10 cellular contexts compared by ENCODE assay signal in genomic region chr3:81218023-81218422, GRCh38.
DNase-seq lines count a peak whose midpoint lies in the region; ATAC-seq, FAIRE-seq and TF ChIP-seq lines count a peak whose summit lies in the region.
"Had no signal": no experiment of that assay in that cellular context is flagged by ENCODE, and none has a peak within 500 bp of the region (broad histone marks: within the 10 kb centered on the region; RNA-seq: fewer than 3 reads in every experiment).

No MANE protein-coding gene starts in this region.

- H3K27ac ChIP-seq in small intestine (ENCODE audit: low read depth in 1 of 2, low read length in 1 of 2): no peak overlapping the region
- H3K27ac ChIP-seq: BLaER1 had no signal

- no peaks in the 10 kb centered on the region for H3K36me3 ChIP-seq in small intestine (ENCODE audit: control insufficient read depth in 2 of 2, insufficient read depth in 2 of 2, low read length in 2 of 2)
- H3K36me3 ChIP-seq: BLaER1 had no signal

- WGBS in small intestine, 3 donors: 15 to 23% (median 19%) methylated on average over 1 of the region's 1 CpG

- ATAC-seq in GM19455 (IDR thresholded peaks at IDR 0.05; ENCODE audit: unreplicated experiment): no peak

- H3K27me3 ChIP-seq in small intestine (ENCODE audit: control insufficient read depth in 2 of 2, insufficient read depth in 2 of 2, low read length in 2 of 2): no peaks in the 10 kb centered on the region
- H3K27me3 ChIP-seq: BLaER1 had no signal

- no peak overlapping the region for H3K4me3 ChIP-seq in epithelial cell of proximal tubule (ENCODE audit: low read depth, low read length)
- no peak overlapping the region for H3K4me3 ChIP-seq in small intestine (ENCODE audit: low read depth in 1 of 2, low read length in 2 of 2)
- H3K4me3 ChIP-seq: BLaER1, lung had no signal

- no peak for FAIRE-seq in small intestine (lab: Jason Lieb, UNC)

- peak; percentile 92 for TF ChIP-seq CTCF in epithelial cell of proximal tubule (conservative IDR thresholded peaks at IDR 0.05; ENCODE audit: low read depth, low read length)

- H3K4me1 ChIP-seq in small intestine (ENCODE audit: control insufficient read depth in 2 of 2, insufficient read depth in 1 of 2, low read depth in 1 of 2, low read length in 1 of 2): no peaks in the 10 kb centered on the region
- H3K4me1 ChIP-seq: BLaER1 had no signal

- DNase-seq in NCI-H2081 (lab: John Stamatoyannopoulos, UW) (peak; percentile 3 to 21), NCI-H2081 treated with DMSO at 0.1 percent for 48 hours (lab: John Stamatoyannopoulos, UW) (no peak), NCI-H2227 treated with DMSO at 0.1 percent for 48 hours (lab: John Stamatoyannopoulos, UW) (peak; percentile 42), epithelial cell of proximal tubule (ENCODE audit: low read depth) (peak; percentile 10), small intestine (peak; percentile 3), cerebellum (ENCODE audit: low spot score) (no peak)
- DNase-seq in activated CD4-positive, alpha-beta T cell treated with anti-CD3 and anti-CD28 coated beads for 4 hours: no peak

- H3K9me3 ChIP-seq in small intestine (ENCODE audit: control insufficient read depth, low read depth): no peaks in the 10 kb centered on the region
- H3K9me3 ChIP-seq: BLaER1 had no signal

Comparison
In these comparisons a context has a peak if more than half of its experiments do, and no peak if none do; other contexts are left out.
1. DNase-seq: peak in NCI-H2081 (2 of 2), NCI-H2227 treated with DMSO at 0.1 percent for 48 hours (single experiment), epithelial cell of proximal tubule (single experiment) and small intestine (single experiment); none in NCI-H2081 treated with DMSO at 0.1 percent for 48 hours (single experiment), cerebellum (single experiment) and activated CD4-positive, alpha-beta T cell treated with anti-CD3 and anti-CD28 coated beads for 4 hours (0 of 2).